Comparison of ENCODE assay signal across 14 cellular contexts in genomic region chr12:47017901-47018479, GRCh38.
DNase-seq lines count a peak whose midpoint lies in the region; ATAC-seq and TF ChIP-seq lines count a peak whose summit lies in the region.
"Had no signal": no experiment of that assay in that cellular context is flagged by ENCODE, and none has a peak within 500 bp of the region (broad histone marks: within the 10 kb centered on the region; RNA-seq: fewer than 3 reads in every experiment).

No MANE protein-coding gene starts in this region.

- no peaks in the 10 kb centered on the region for H3K36me3 ChIP-seq in mammary epithelial cell (ENCODE audit: insufficient read depth, low read length)

- CTCF ChIA-PET in mammary epithelial cell (lab: Charles Lee; ENCODE audit: low non-redundant PET) = no interaction called here

- intact Hi-C loops in mammary epithelial cell (cut with micrococcal nuclease) = no loop called here

- dilution Hi-C loops in mammary epithelial cell (cut with HindIII; ENCODE audit: low sequenced_read_pairs) = loop anchor here (25.0 kb wide), 1 partner anchor 656 kb away; the partner anchor contains the start of gene SLC38A2

- ATAC-seq in GM19395 (IDR thresholded peaks at IDR 0.05; ENCODE audit: unreplicated experiment) (no peak), HG03565 (IDR thresholded peaks at IDR 0.05; ENCODE audit: unreplicated experiment) (no peak)
- ATAC-seq: activated CD8-positive, alpha-beta T cell treated with anti-CD3 and anti-CD28 coated beads, Interleukin-2, amount 10 ng/mL, durations not matched to agents 7 days and 5 days had no signal

- no peak overlapping the region for H3K9ac ChIP-seq in mammary epithelial cell (ENCODE audit: insufficient read depth, low read length)

- BruUV-seq in mammary epithelial cell (replicated peaks; lab: Mats Ljungman, UMichigan) = no TSS peak

- no peaks in the 10 kb centered on the region for H3K9me3 ChIP-seq in mammary epithelial cell (replicated peaks; ENCODE audit: insufficient read depth, low read length)

- DNase-seq in EL (peak; percentile 76), M059J (ENCODE audit: low read depth) (peak; percentile 91), mammary epithelial cell (peak; percentile 79), myocyte (ENCODE audit: low read depth) (peak; percentile 53), NCI-H524 treated with DMSO at 0.1 percent for 48 hours (lab: John Stamatoyannopoulos, UW) (no peak), glomerular visceral epithelial cell (ENCODE audit: extremely low spot score) (no peak)
- DNase-seq: activated CD8-positive, alpha-beta T cell treated with anti-CD3 and anti-CD28 coated beads, Interleukin-2, amount 10 ng/mL, durations not matched to agents 7 days and 5 days; AML-193; cortex of kidney; NCI-H1694; NCI-H446 treated with DMSO at 0.1 percent for 48 hours; nephron progenitor cell had no signal

- WGBS in mammary epithelial cell (ENCODE audit: low coverage, missing lambda C conversion rate) = no CpG with 5 or more reads among the region's 2 CpGs

- in situ Hi-C loops in mammary epithelial cell (cut with MboI; ENCODE audit: low sequenced_read_pairs in 2 of 2) = loop anchor here in 1 of 2 donors (25.0 kb wide), 3 partner anchors 331 to 856 kb away; no protein-coding TSS in a partner anchor

- H3K4me3 ChIP-seq in mammary epithelial cell (replicated peaks in 1 of 3; ENCODE audit: insufficient read depth in 1 of 3, low read depth in 2 of 3, low read length in 3 of 3) = no peak overlapping the region

- no peak for TF ChIP-seq CTCF in mammary epithelial cell (conservative IDR thresholded peaks at IDR 0.05 in 1 of 2, IDR thresholded peaks at IDR 0.05 in 1 of 2; ENCODE audit: extremely low read depth in 1 of 2, insufficient read depth in 1 of 2, low read depth in 1 of 2, low read length in 2 of 2)

- peak overlapping the region; percentile 25 for H2AFZ ChIP-seq in mammary epithelial cell (ENCODE audit: low read depth, low read length)

- no peaks in the 10 kb centered on the region for H3K27me3 ChIP-seq in mammary epithelial cell (ENCODE audit: insufficient read depth, low read length)

- peak overlapping the region; percentile 62 for H3K27ac ChIP-seq in mammary epithelial cell (ENCODE audit: insufficient read depth, low read depth, low read length)

- peaks cover 45% of the 10 kb centered on the region for H3K4me1 ChIP-seq in mammary epithelial cell (ENCODE audit: insufficient read depth, low read length)

- H3K4me2 ChIP-seq in mammary epithelial cell (ENCODE audit: insufficient read depth, low read depth, low read length) = peak overlapping the region; percentile 0

- no peaks in the 10 kb centered on the region for H4K20me1 ChIP-seq in mammary epithelial cell (ENCODE audit: insufficient read depth, low read length)

- H3K79me2 ChIP-seq in mammary epithelial cell (ENCODE audit: insufficient read depth, low read length) = no peaks in the 10 kb centered on the region

Comparison
In these comparisons a context has a peak if more than half of its experiments do, and no peak if none do; other contexts are left out.
1. DNase-seq: peak in EL (single experiment), M059J (single experiment), mammary epithelial cell (single experiment) and myocyte (single experiment); none in NCI-H524 treated with DMSO at 0.1 percent for 48 hours (single experiment) and glomerular visceral epithelial cell (single experiment).